25 cellular contexts compared by ENCODE assay signal in the genomic region with DNA sequence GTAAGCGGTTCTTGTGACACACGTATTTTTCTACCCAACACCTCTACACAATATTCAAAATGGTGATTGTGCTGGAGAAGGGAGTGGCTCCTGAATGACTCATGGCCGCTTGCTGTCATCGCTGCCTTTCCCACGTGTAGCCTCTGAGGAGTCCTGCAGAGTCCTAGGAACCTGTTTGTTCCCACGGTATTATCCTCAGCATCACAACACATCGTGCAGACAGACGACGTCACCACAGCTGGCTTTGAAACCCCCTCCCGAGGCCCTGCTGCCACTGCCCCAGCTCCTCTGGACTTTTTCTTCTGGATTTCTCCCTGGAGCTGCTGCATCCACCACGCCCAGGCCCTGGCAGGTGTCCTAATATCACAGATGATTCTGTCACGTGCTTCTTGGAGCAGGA.
A peak's percentile ranks its signal among the peaks of the same experiment; 100 is the strongest.
DNase-seq lines count a peak whose midpoint lies in the region; ATAC-seq and TF ChIP-seq lines count a peak whose summit lies in the region.
"Had no signal": no experiment of that assay in that cellular context is flagged by ENCODE, and none has a peak within 500 bp of the region (broad histone marks: within the 10 kb centered on the region; RNA-seq: fewer than 3 reads in every experiment).

No MANE protein-coding gene starts in this region.

- H3K27me3 ChIP-seq in esophagus muscularis mucosa: peaks cover 0 to 4% (median 0%) of the 10 kb centered on the region in 4 donors
- no peaks in the 10 kb centered on the region for H3K27me3 ChIP-seq in naive thymus-derived CD4-positive, alpha-beta T cell (ENCODE audit: control insufficient read depth in 2 of 2, insufficient read depth in 2 of 2, low read length in 2 of 2)
- H3K27me3 ChIP-seq: BE2C; BLaER1 treated with 17β-estradiol and CSF1 and Interleukin-3, amounts not matched to agents 10 nM and 100 nM had no signal

- TF ChIP-seq CTCF in esophagus muscularis mucosa (IDR thresholded peaks at IDR 0.05) (no peak), WTC11 (IDR thresholded peaks at IDR 0.05) (no peak)

- H3K36me3 ChIP-seq in esophagus muscularis mucosa: no peaks in the 10 kb centered on the region
- H3K36me3 ChIP-seq in naive thymus-derived CD4-positive, alpha-beta T cell (ENCODE audit: control insufficient read depth in 2 of 3, insufficient read depth in 3 of 3, low read length in 3 of 3): no peaks in the 10 kb centered on the region
- H3K36me3 ChIP-seq: BE2C; BLaER1 treated with 17β-estradiol and CSF1 and Interleukin-3, amounts not matched to agents 10 nM and 100 nM had no signal

- H3K4me3 Mint-ChIP-seq in WTC11: no peak overlapping the region
- no peak overlapping the region for H3K4me3 Mint-ChIP-seq in naive thymus-derived CD4-positive, alpha-beta T cell
- H3K4me3 Mint-ChIP-seq: CD14-positive monocyte; CD4-positive, alpha-beta T cell; CD8-positive, alpha-beta memory T cell had no signal

- H3K9me3 ChIP-seq in esophagus muscularis mucosa: no peaks in the 10 kb centered on the region
- no peaks in the 10 kb centered on the region for H3K9me3 ChIP-seq in naive thymus-derived CD4-positive, alpha-beta T cell (ENCODE audit: control insufficient read depth in 2 of 3, low read length in 3 of 3)
- H3K9me3 ChIP-seq: A549, BE2C had no signal

- no peak overlapping the region for H3K27ac Mint-ChIP-seq in WTC11
- no peak overlapping the region for H3K27ac Mint-ChIP-seq in naive thymus-derived CD4-positive, alpha-beta T cell
- H3K27ac Mint-ChIP-seq: CD14-positive monocyte; CD4-positive, alpha-beta T cell; CD8-positive, alpha-beta memory T cell had no signal

- no peak for TF ChIP-seq EP300 in esophagus muscularis mucosa (IDR thresholded peaks at IDR 0.05)

- peaks cover 2% of the 10 kb centered on the region; the same call in 1 of the 2 replicates for H3K27me3 Mint-ChIP-seq in WTC11 (ENCODE audit: low read depth)
- H3K27me3 Mint-ChIP-seq in naive thymus-derived CD4-positive, alpha-beta T cell: peaks cover 0 to 30% (median 12%) of the 10 kb centered on the region in 5 donors

- ATAC-seq in activated CD4-positive, CD25-positive, alpha-beta regulatory T cell treated with anti-CD3 and anti-CD28 coated beads, Interleukin-2, amount 50 U/mL, for 24 hours: no peak
- ATAC-seq in WTC11: no peak
- no peak for ATAC-seq in naive thymus-derived CD4-positive, alpha-beta T cell
- ATAC-seq: A549, GM12878 had no signal

- WGBS in esophagus muscularis mucosa: 92% methylated on average over 9 of the region's 12 CpGs

- H3K9me3 Mint-ChIP-seq in WTC11: peaks cover 16% of the 10 kb centered on the region
- peaks cover 0 to 4% (median 0%) of the 10 kb centered on the region in 11 donors for H3K9me3 Mint-ChIP-seq in naive thymus-derived CD4-positive, alpha-beta T cell
- H3K9me3 Mint-ChIP-seq: CD4-positive, alpha-beta T cell had no signal

- H3K36me3 Mint-ChIP-seq in WTC11: peaks cover 8% of the 10 kb centered on the region
- no peaks in the 10 kb centered on the region for H3K36me3 Mint-ChIP-seq in naive thymus-derived CD4-positive, alpha-beta T cell
- H3K36me3 Mint-ChIP-seq: CD14-positive monocyte; CD8-positive, alpha-beta memory T cell had no signal

- no peaks in the 10 kb centered on the region for H3K4me1 ChIP-seq in esophagus muscularis mucosa
- no peaks in the 10 kb centered on the region for H3K4me1 ChIP-seq in naive thymus-derived CD4-positive, alpha-beta T cell (ENCODE audit: control insufficient read depth in 2 of 2, insufficient read depth in 2 of 2, low read length in 2 of 2)
- H3K4me1 ChIP-seq: A549, BE2C had no signal

- H3K4me1 Mint-ChIP-seq in WTC11: no peaks in the 10 kb centered on the region
- peaks cover 0 to 2% (median 0%) of the 10 kb centered on the region in 7 donors for H3K4me1 Mint-ChIP-seq in naive thymus-derived CD4-positive, alpha-beta T cell
- H3K4me1 Mint-ChIP-seq: CD14-positive monocyte; CD8-positive, alpha-beta memory T cell had no signal

- H3K4me3 ChIP-seq in esophagus muscularis mucosa: no peak overlapping the region
- H3K4me3 ChIP-seq in naive thymus-derived CD4-positive, alpha-beta T cell (ENCODE audit: low read length): no peak overlapping the region
- H3K4me3 ChIP-seq: A549; BLaER1 treated with 17β-estradiol and CSF1 and Interleukin-3, amounts not matched to agents 10 nM and 100 nM; GM12878; GM23248 had no signal

- CTCF ChIA-PET in WTC11 (lab: Charles Lee): no interaction called here
- CTCF ChIA-PET in naive thymus-derived CD4-positive, alpha-beta T cell (lab: Charles Lee): no interaction called here

- no peak overlapping the region for H3K27ac ChIP-seq in esophagus muscularis mucosa (replicated peaks in 1 of 4)
- H3K27ac ChIP-seq in naive thymus-derived CD4-positive, alpha-beta T cell (ENCODE audit: low read depth, low read length): no peak overlapping the region
- H3K27ac ChIP-seq: 22Rv1, A549, GM23248 had no signal

- TF ChIP-seq POLR2A in esophagus muscularis mucosa (IDR thresholded peaks at IDR 0.05; ENCODE audit: low read depth): no peak

- POLR2A ChIA-PET in WTC11 (lab: Charles Lee): no interaction called here
- POLR2A ChIA-PET in naive thymus-derived CD4-positive, alpha-beta T cell (lab: Charles Lee): no interaction called here

- DNase-seq in DMS53 (lab: John Stamatoyannopoulos, UW): peak; percentile 10
- DNase-seq in DMS53 treated with DMSO at 0.1 percent for 48 hours (lab: John Stamatoyannopoulos, UW; ENCODE audit: unreplicated experiment): no peak
- DNase-seq in Daoy (ENCODE audit: low read depth): peak; percentile 10
- peak; percentile 7 for DNase-seq in RKO (ENCODE audit: low spot score)
- peak; percentile 70 for DNase-seq in esophagus muscularis mucosa (ENCODE audit: extremely low spot score)
- DNase-seq in WTC11 (ENCODE audit: low spot score): no peak
- no peak for DNase-seq in naive thymus-derived CD4-positive, alpha-beta T cell
- DNase-seq: ACHN; AML-193; BE2C; CD4-positive, alpha-beta T cell; CD8-positive, alpha-beta memory T cell; DMS 273 treated with DMSO at 0.1 percent for 48 hours; DND-41; EL; GDM1; GM23248; H7; HCEC 1CT had no signal

- intact Hi-C loops in esophagus muscularis mucosa (cut with DNase I): no loop called here
- intact Hi-C loops in naive thymus-derived CD4-positive, alpha-beta T cell (cut with micrococcal nuclease): no loop called here

TF ChIP-seq in WTC11, 78 proteins besides CTCF, POLR2A, EP300 and RAD21:
- TF ChIP-seq AR (CRISPR knock-in tag; IDR thresholded peaks at IDR 0.05): no peak
- no peak for TF ChIP-seq GRHL2 (CRISPR knock-in tag; IDR thresholded peaks at IDR 0.05; ENCODE audit: insufficient replicate concordance, severe bottlenecking)
- TF ChIP-seq, protein P1, sequence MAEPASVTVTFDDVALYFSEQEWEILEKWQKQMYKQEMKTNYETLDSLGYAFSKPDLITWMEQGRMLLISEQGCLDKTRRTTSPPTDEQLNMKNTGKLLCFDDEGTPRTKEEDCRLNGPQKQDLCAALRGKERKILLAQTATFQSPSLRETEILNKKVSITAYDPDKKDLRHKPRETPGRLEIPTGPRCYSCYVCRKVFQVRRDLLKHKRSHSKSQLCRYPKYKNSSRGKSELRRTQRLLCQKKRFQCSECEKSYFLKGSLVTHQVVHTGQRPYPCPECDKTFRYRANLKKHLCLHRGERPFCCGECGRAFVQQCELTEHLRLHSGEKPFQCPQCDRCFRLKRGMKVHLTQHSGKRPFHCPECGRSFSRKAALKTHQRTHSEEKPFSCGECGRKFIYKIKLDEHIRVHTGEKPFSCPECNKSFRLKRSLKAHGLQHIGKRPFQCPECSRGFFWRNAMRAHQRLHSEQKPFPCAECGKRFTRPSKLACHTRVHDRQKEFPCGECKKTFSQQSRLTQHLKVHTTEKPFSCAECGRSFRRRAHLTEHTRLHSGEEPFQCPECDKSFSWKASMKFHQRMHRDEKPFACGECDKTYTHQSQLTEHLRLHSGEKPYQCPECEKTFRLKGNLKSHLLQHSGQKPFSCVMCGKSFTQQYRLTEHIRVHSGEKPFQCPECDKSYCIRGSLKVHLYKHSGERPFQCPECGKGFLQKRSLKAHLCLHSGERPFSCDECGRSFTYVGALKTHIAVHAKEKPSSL (CRISPR knock-in tag; conservative IDR thresholded peaks at IDR 0.05): no peak

Comparison
In these comparisons a context has a peak if more than half of its experiments do, and no peak if none do; other contexts are left out.
1. DNase-seq: peak in DMS53 (single experiment), Daoy (single experiment), RKO (single experiment) and esophagus muscularis mucosa (single experiment); none in DMS53 treated with DMSO at 0.1 percent for 48 hours (single experiment), WTC11 (single experiment) and naive thymus-derived CD4-positive, alpha-beta T cell (0 of 9).